Comparison of ENCODE assay signal across 11 cellular contexts in the genomic region with DNA sequence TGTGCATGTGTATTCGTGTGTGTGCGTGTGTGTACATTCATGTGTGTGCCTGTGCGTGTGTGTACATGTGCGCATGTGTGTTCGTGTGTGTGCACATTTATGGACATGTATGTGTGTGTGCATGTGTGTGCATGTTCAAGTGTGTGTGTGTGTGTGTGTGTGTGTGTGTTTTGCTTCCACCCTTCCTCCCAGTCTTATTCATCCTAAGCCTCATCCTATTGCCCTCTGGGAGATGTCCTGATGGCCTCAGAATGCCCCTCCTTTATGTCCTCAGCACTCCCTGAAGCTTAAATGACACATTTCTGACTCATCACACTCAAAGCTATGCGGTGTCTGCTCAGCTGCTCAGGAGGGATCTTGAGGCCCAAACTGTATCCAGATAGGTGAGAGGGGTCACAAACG.
DNase-seq lines count a peak whose midpoint lies in the region; ATAC-seq lines count a peak whose summit lies in the region.
"Had no signal": no experiment of that assay in that cellular context is flagged by ENCODE, and none has a peak within 500 bp of the region (broad histone marks: within the 10 kb centered on the region; RNA-seq: fewer than 3 reads in every experiment).

No MANE protein-coding gene starts in this region.

- H2AK5ac ChIP-seq in trophoblast cell (ENCODE audit: low read length): no peak overlapping the region

- H3K9ac ChIP-seq in trophoblast cell (ENCODE audit: low read length): no peak overlapping the region

- no peaks in the 10 kb centered on the region for H3K36me3 ChIP-seq in trophoblast cell (ENCODE audit: control insufficient read depth in 1 of 2, insufficient read depth in 2 of 2, low read length in 2 of 2)

- H3K79me2 ChIP-seq in trophoblast cell (ENCODE audit: control insufficient read depth, insufficient read depth, low read length, poor library complexity): no peaks in the 10 kb centered on the region

- DNase-seq in ELR (ENCODE audit: low read depth) (peak; percentile 97), NCI-H226 (peak; percentile 32), dedifferentiated amniotic fluid mesenchymal stem cell (ENCODE audit: extremely low spot score) (peak; percentile 53), trophoblast cell (peak; percentile 35 to 68)
- no peak for DNase-seq in activated naive CD4-positive, alpha-beta T cell treated with Interleukin-2 at 50 U/mL for 16 hours
- DNase-seq: DMS79 treated with DMSO at 0.1 percent for 48 hours; naive thymus-derived CD4-positive, alpha-beta T cell; NCI-H1048 had no signal

- ATAC-seq in HG02623 (IDR thresholded peaks at IDR 0.05; ENCODE audit: unreplicated experiment) (no peak), HG02884 (IDR thresholded peaks at IDR 0.05; ENCODE audit: unreplicated experiment) (no peak)
- ATAC-seq: naive thymus-derived CD4-positive, alpha-beta T cell; stimulated activated effector memory CD8-positive, alpha-beta T cell treated with anti-CD3 and anti-CD28 coated beads, Interleukin-12 subunit alpha, Interleukin-12 subunit beta, amount 100 ng/mL, for 72 hours had no signal

- no peak overlapping the region for H2BK5ac ChIP-seq in trophoblast cell (ENCODE audit: low read depth, low read length, poor library complexity)

- peak overlapping the region; percentile 27 for H3K23ac ChIP-seq in trophoblast cell (ENCODE audit: low read length)

- H3K18ac ChIP-seq in trophoblast cell (ENCODE audit: low read length): no peak overlapping the region

- H3K4me3 ChIP-seq in trophoblast cell (ENCODE audit: low read depth, low read length): peak overlapping the region; percentile 52

- H4K8ac ChIP-seq in trophoblast cell (ENCODE audit: low read depth, low read length): no peak overlapping the region

- H3K14ac ChIP-seq in trophoblast cell (ENCODE audit: low read length): no peak overlapping the region

- H3K79me1 ChIP-seq in trophoblast cell (ENCODE audit: low read length): no peaks in the 10 kb centered on the region

- H2BK12ac ChIP-seq in trophoblast cell (ENCODE audit: low read length): no peak overlapping the region

- peaks cover 2% of the 10 kb centered on the region for H3K9me3 ChIP-seq in trophoblast cell (ENCODE audit: insufficient read depth, low read depth, low read length)

- no CpG with 5 or more reads among the region's 7 CpGs for WGBS in trophoblast cell (ENCODE audit: extremely low coverage, insufficient coverage, insufficient read length)

- H3K27ac ChIP-seq in trophoblast cell (ENCODE audit: low read depth, low read length): no peak overlapping the region

- no peak overlapping the region for H3K4me2 ChIP-seq in trophoblast cell (ENCODE audit: low read length)

- no peak overlapping the region for H4K12ac ChIP-seq in trophoblast cell (ENCODE audit: low read depth, low read length)

- H3K4me1 ChIP-seq in trophoblast cell (ENCODE audit: control insufficient read depth in 1 of 2, insufficient read depth in 2 of 2, low read length in 2 of 2): peaks cover 3 to 14% of the 10 kb centered on the region in 2 experiments

- no peak overlapping the region for H2AFZ ChIP-seq in trophoblast cell (ENCODE audit: insufficient read depth, low read length, poor library complexity)

- no peak overlapping the region for H4K91ac ChIP-seq in trophoblast cell (ENCODE audit: low read depth, low read length)

- no peak overlapping the region for H2BK120ac ChIP-seq in trophoblast cell (ENCODE audit: insufficient read depth, low read length, poor library complexity)

- no peaks in the 10 kb centered on the region for H3K27me3 ChIP-seq in trophoblast cell (ENCODE audit: insufficient read depth, low read length)

- H3K4ac ChIP-seq in trophoblast cell (ENCODE audit: low read depth, low read length): no peak overlapping the region
